In genomic region chr12:53994691-53995310, GRCh38 we compare ENCODE assay signal across 11 cellular contexts. TPM values are rescaled to one million over a fixed set of nuclear protein-coding genes. Genes with fewer than 3 reads are reported as not detected.
DNase-seq lines count a peak whose midpoint lies in the region; ATAC-seq and TF ChIP-seq lines count a peak whose summit lies in the region.
"Had no signal": no experiment of that assay in that cellular context is flagged by ENCODE, and none has a peak within 500 bp of the region (broad histone marks: within the 10 kb centered on the region; RNA-seq: fewer than 3 reads in every experiment).

No MANE protein-coding gene starts in this region.

- H3K27ac ChIP-seq in CD4-positive, CD25-positive, alpha-beta regulatory T cell (ENCODE audit: insufficient read depth, low read length, poor library complexity, severe bottlenecking): no peak overlapping the region
- no peak overlapping the region for H3K27ac ChIP-seq in mammary epithelial cell (ENCODE audit: insufficient read depth, low read depth, low read length)
- peak overlapping the region; percentile 91 for H3K27ac ChIP-seq in osteoblast (ENCODE audit: low read depth, low read length)
- H3K27ac ChIP-seq: epithelial cell of prostate had no signal

- BruUV-seq in mammary epithelial cell (replicated peaks; lab: Mats Ljungman, UMichigan): TSS peak; percentile 46

- H4K20me1 ChIP-seq in mammary epithelial cell (ENCODE audit: insufficient read depth, low read length) (no peaks in the 10 kb centered on the region), osteoblast (ENCODE audit: insufficient read depth, low read length) (peaks cover 27% of the 10 kb centered on the region)

- H2AFZ ChIP-seq in mammary epithelial cell (ENCODE audit: low read depth, low read length) (peak overlapping the region; percentile 84), osteoblast (ENCODE audit: low read length) (peak overlapping the region; percentile 81)

- H3K36me3 Mint-ChIP-seq in CD4-positive, CD25-positive, alpha-beta regulatory T cell: no peaks in the 10 kb centered on the region

- no peak for DNase-seq in CD4-positive, CD25-positive, alpha-beta regulatory T cell
- DNase-seq in mammary epithelial cell (peak; percentile 30), osteoblast (ENCODE audit: insufficient read length, low spot score, missing footprints) (peak; percentile 82), midbrain (lab: John Stamatoyannopoulos, UW) (no peak)
- no peak for DNase-seq in NK-92 treated with Interleukin-12 subunit alpha and Interleukin-12 subunit beta, amount 100 ng/mL, for 24 hours (lab: John Stamatoyannopoulos, UW)
- DNase-seq: posterior cingulate gyrus had no signal

- peak overlapping the region; percentile 83 for H3K4me2 ChIP-seq in mammary epithelial cell (ENCODE audit: insufficient read depth, low read depth, low read length)
- H3K4me2 ChIP-seq in osteoblast (ENCODE audit: insufficient read depth, low read length): peak overlapping the region; percentile 88

- in situ Hi-C loops in mammary epithelial cell (cut with MboI; ENCODE audit: low sequenced_read_pairs in 2 of 2): no loop called here

- H3K4me3 ChIP-seq in CD4-positive, CD25-positive, alpha-beta regulatory T cell (ENCODE audit: low read depth, low read length): peak overlapping the region; percentile 24
- peak overlapping the region; percentile 27 to 43 (median 29) for H3K4me3 ChIP-seq in mammary epithelial cell (replicated peaks in 1 of 3; ENCODE audit: insufficient read depth in 1 of 3, low read depth in 2 of 3, low read length in 3 of 3)
- peak overlapping the region; percentile 83 for H3K4me3 ChIP-seq in osteoblast (ENCODE audit: insufficient read depth, low read length)

- peaks cover 39% of the 10 kb centered on the region for H3K4me1 ChIP-seq in CD4-positive, CD25-positive, alpha-beta regulatory T cell (ENCODE audit: control insufficient read depth, insufficient read depth, low read length, poor library complexity, severe bottlenecking)
- H3K4me1 ChIP-seq in mammary epithelial cell (ENCODE audit: insufficient read depth, low read length) (peaks cover 34% of the 10 kb centered on the region), osteoblast (ENCODE audit: insufficient read depth, low read length) (peaks cover 53% of the 10 kb centered on the region)

- H3K79me2 ChIP-seq in mammary epithelial cell (ENCODE audit: insufficient read depth, low read length) (peaks cover 3% of the 10 kb centered on the region), osteoblast (ENCODE audit: insufficient read depth, low read length) (peaks cover 98% of the 10 kb centered on the region)

- peak overlapping the region; percentile 0 for H3K9ac ChIP-seq in mammary epithelial cell (ENCODE audit: insufficient read depth, low read length)

- WGBS in mammary epithelial cell (ENCODE audit: low coverage, missing lambda C conversion rate): 32% methylated on average over 12 of the region's 36 CpGs

- TF ChIP-seq CTCF in mammary epithelial cell (conservative IDR thresholded peaks at IDR 0.05 in 1 of 2, IDR thresholded peaks at IDR 0.05 in 1 of 2; ENCODE audit: extremely low read depth in 1 of 2, insufficient read depth in 1 of 2, low read depth in 1 of 2, low read length in 2 of 2) (no peak), osteoblast (IDR thresholded peaks at IDR 0.05; ENCODE audit: extremely low read depth, low read depth, low read length) (no peak)

- intact Hi-C loops in mammary epithelial cell (cut with micrococcal nuclease): no loop called here

- TF ChIP-seq EP300 in Ishikawa (IDR thresholded peaks at IDR 0.05; ENCODE audit: borderline replicate concordance): no peak

- H3K36me3 ChIP-seq in CD4-positive, CD25-positive, alpha-beta regulatory T cell (ENCODE audit: control insufficient read depth, insufficient read depth, low read length): no peaks in the 10 kb centered on the region
- H3K36me3 ChIP-seq in mammary epithelial cell (ENCODE audit: insufficient read depth, low read length): no peaks in the 10 kb centered on the region
- no peaks in the 10 kb centered on the region for H3K36me3 ChIP-seq in osteoblast (ENCODE audit: insufficient read depth, low read length)

- CTCF ChIA-PET in mammary epithelial cell (lab: Charles Lee; ENCODE audit: low non-redundant PET): interaction anchor here (0.5 to 0.8 kb wide), 3 partner anchors 10 to 330 kb away, joined by 3 to 7 read pairs (median 4); partner anchors contain the start of genes COPZ1, HOXC10 and HOXC5

- H3K4me1 Mint-ChIP-seq in CD4-positive, CD25-positive, alpha-beta regulatory T cell: peaks cover 12 to 59% (median 19%) of the 10 kb centered on the region in 4 donors

- dilution Hi-C loops in mammary epithelial cell (cut with HindIII; ENCODE audit: low sequenced_read_pairs): loop anchor here (5.0 kb wide), 1 partner anchor 228 kb away; no protein-coding TSS in a partner anchor

- H3K27ac Mint-ChIP-seq in CD4-positive, CD25-positive, alpha-beta regulatory T cell: peak overlapping the region in 1 of 3 donors; percentile 20

- H3K4me3 Mint-ChIP-seq in CD4-positive, CD25-positive, alpha-beta regulatory T cell: peak overlapping the region; percentile 71 to 96 (median 76)

- TF ChIP-seq RAD21 in Ishikawa (IDR thresholded peaks at IDR 0.05; ENCODE audit: low read depth): no peak

- no peak for ATAC-seq in CD4-positive, CD25-positive, alpha-beta regulatory T cell (ENCODE audit: low read depth in 2 of 2)
- ATAC-seq in HG02885 (IDR thresholded peaks at IDR 0.05; ENCODE audit: poor library complexity, unreplicated experiment) (no peak), HG02759 (IDR thresholded peaks at IDR 0.05; ENCODE audit: unreplicated experiment) (no peak)

- H3K27me3 Mint-ChIP-seq in CD4-positive, CD25-positive, alpha-beta regulatory T cell: peaks cover 100% of the 10 kb centered on the region

- H3K9me3 Mint-ChIP-seq in CD4-positive, CD25-positive, alpha-beta regulatory T cell: peaks cover 0 to 5% (median 0%) of the 10 kb centered on the region in 7 donors

- H3K27me3 ChIP-seq in CD4-positive, CD25-positive, alpha-beta regulatory T cell (ENCODE audit: control insufficient read depth, insufficient read depth, low read length): peaks cover 44% of the 10 kb centered on the region
- no peaks in the 10 kb centered on the region for H3K27me3 ChIP-seq in mammary epithelial cell (ENCODE audit: insufficient read depth, low read length)
- no peaks in the 10 kb centered on the region for H3K27me3 ChIP-seq in osteoblast (ENCODE audit: insufficient read depth, low read length)

- H3K9me3 ChIP-seq in CD4-positive, CD25-positive, alpha-beta regulatory T cell (ENCODE audit: control insufficient read depth in 2 of 2, low read length in 2 of 2): no peaks in the 10 kb centered on the region
- H3K9me3 ChIP-seq in mammary epithelial cell (replicated peaks; ENCODE audit: insufficient read depth, low read length) (no peaks in the 10 kb centered on the region), osteoblast (ENCODE audit: low read depth, low read length) (no peaks in the 10 kb centered on the region)

TF ChIP-seq in Ishikawa, 13 proteins besides CTCF, POLR2A, EP300 and RAD21:
- TF ChIP-seq NFIC (IDR thresholded peaks at IDR 0.05): no peak
- TF ChIP-seq ZBTB7A (IDR thresholded peaks at IDR 0.05; ENCODE audit: low read depth): 0 out of 2 replicates have a peak, but pooled peaks have one; percentile 6
- TF ChIP-seq TAF1 (IDR thresholded peaks at IDR 0.05; ENCODE audit: low read depth): no peak
- TF ChIP-seq TCF12 (IDR thresholded peaks at IDR 0.05; ENCODE audit: low read depth): no peak

RNA-seq across cellular contexts. Expression of gene HOXC9, which starts 5.2 kb away (rescaled TPM):
- not detected for total RNA-seq in CD4-positive, CD25-positive, alpha-beta regulatory T cell
- not detected for polyA plus RNA-seq in CD4-positive, CD25-positive, alpha-beta regulatory T cell
- 1 to 10 TPM; 3.2 to 9.4 TPM for total RNA-seq in mammary epithelial cell
- polyA plus RNA-seq in mammary epithelial cell: 2.9 TPM
- 4.2 TPM for polyA minus RNA-seq in mammary epithelial cell
- 8.3 and 11.6 TPM in 2 replicates for total RNA-seq in osteoblast
- total RNA-seq: activated CD8-positive, alpha-beta memory T cell treated with anti-CD3 and anti-CD28 coated beads for 36 hours had no signal

RNA-seq across cellular contexts. Expression of gene HOXC10, which starts 9.9 kb away (rescaled TPM):
- not detected for total RNA-seq in CD4-positive, CD25-positive, alpha-beta regulatory T cell
- not detected for polyA plus RNA-seq in CD4-positive, CD25-positive, alpha-beta regulatory T cell
- 1 to 10 TPM; 3.3 to 3.8 TPM for total RNA-seq in mammary epithelial cell
- polyA plus RNA-seq in mammary epithelial cell: 0.83 TPM
- polyA minus RNA-seq in mammary epithelial cell: 1.2 TPM
- 9.7 and 11.2 TPM in 2 replicates for total RNA-seq in osteoblast
- total RNA-seq: activated CD8-positive, alpha-beta memory T cell treated with anti-CD3 and anti-CD28 coated beads for 36 hours had no signal

RNA-seq across cellular contexts. Expression of gene HOXC8, which starts 14.0 kb away (rescaled TPM):
- not detected for total RNA-seq in CD4-positive, CD25-positive, alpha-beta regulatory T cell
- polyA plus RNA-seq in CD4-positive, CD25-positive, alpha-beta regulatory T cell: not detected
- total RNA-seq in mammary epithelial cell (1 to 10 TPM; 2.3 to 7.9 TPM), osteoblast (3.2 and 5.1 TPM in 2 replicates)
- polyA plus RNA-seq in mammary epithelial cell: 4.3 TPM
- 3.2 TPM for polyA minus RNA-seq in mammary epithelial cell
- total RNA-seq: activated CD8-positive, alpha-beta memory T cell treated with anti-CD3 and anti-CD28 coated beads for 36 hours had no signal

RNA-seq across cellular contexts. Expression of gene HOTAIR, which starts 20.0 kb away (rescaled TPM):
- total RNA-seq in CD4-positive, CD25-positive, alpha-beta regulatory T cell: not detected
- polyA plus RNA-seq in CD4-positive, CD25-positive, alpha-beta regulatory T cell: not detected
- total RNA-seq in mammary epithelial cell (under 1 TPM in 1 of 2 donors, not detected in 1; 0.67 TPM), osteoblast (0.72 and 1.2 TPM in 2 replicates)
- polyA plus RNA-seq in mammary epithelial cell: 0.33 TPM
- not detected for polyA minus RNA-seq in mammary epithelial cell
- total RNA-seq: activated CD8-positive, alpha-beta memory T cell treated with anti-CD3 and anti-CD28 coated beads for 36 hours had no signal

RNA-seq across cellular contexts. Expression of gene HOXC11, which starts 21.9 kb away (rescaled TPM):
- not detected for total RNA-seq in CD4-positive, CD25-positive, alpha-beta regulatory T cell
- not detected for polyA plus RNA-seq in CD4-positive, CD25-positive, alpha-beta regulatory T cell
- total RNA-seq in mammary epithelial cell (1 to 10 TPM in 1 of 2 donors, not detected in 1; 1.5 TPM), osteoblast (1.1 and 1.5 TPM in 2 replicates)
- polyA plus RNA-seq in mammary epithelial cell: 0.22 TPM
- not detected for polyA minus RNA-seq in mammary epithelial cell
- total RNA-seq: activated CD8-positive, alpha-beta memory T cell treated with anti-CD3 and anti-CD28 coated beads for 36 hours had no signal

Comparison
In these comparisons a context has a peak if more than half of its experiments do, and no peak if none do; other contexts are left out.
1. DNase-seq: peak in mammary epithelial cell (single experiment) and osteoblast (single experiment); none in CD4-positive, CD25-positive, alpha-beta regulatory T cell (0 of 3), NK-92 treated with Interleukin-12 subunit alpha and Interleukin-12 subunit beta, amount 100 ng/mL, for 24 hours (single experiment) and midbrain (single experiment).
2. H3K4me3 ChIP-seq: peak in every context shown above with its lines; median percentile 83 in osteoblast; 29 in mammary epithelial cell; 24 in CD4-positive, CD25-positive, alpha-beta regulatory T cell.